Comparison of ENCODE assay signal across 9 cellular contexts in the genomic region with DNA sequence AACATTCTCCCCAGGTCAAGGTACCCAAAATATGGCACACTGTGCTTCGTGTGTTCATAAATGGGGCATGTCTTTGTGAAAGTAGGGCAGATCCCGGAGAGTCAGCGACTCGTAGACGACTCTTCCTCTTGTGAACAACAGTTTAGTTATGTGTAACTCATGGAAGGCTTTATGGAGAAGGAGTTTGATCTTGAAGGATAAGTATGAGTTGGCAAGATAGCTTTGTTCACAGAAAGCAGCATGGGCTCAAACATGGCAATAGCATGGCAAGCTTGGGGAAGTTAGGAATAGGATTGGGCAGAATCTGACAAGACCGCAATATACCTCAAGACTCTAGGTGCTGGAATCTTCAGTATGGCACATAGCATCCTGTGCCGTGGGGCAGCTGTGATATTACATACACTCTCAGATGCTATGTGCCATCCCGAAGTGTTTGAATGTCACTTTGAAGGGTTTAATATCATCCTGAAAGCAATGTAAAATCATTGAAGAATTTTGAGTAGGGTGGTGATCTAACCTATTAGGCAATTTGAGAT. TPM values are rescaled to one million over a fixed set of nuclear protein-coding genes. Genes with fewer than 3 reads are reported as not detected.
DNase-seq lines count a peak whose midpoint lies in the region; ATAC-seq and TF ChIP-seq lines count a peak whose summit lies in the region.
"Not testable (repeated sequence)": the region's sequence is repeated elsewhere in the genome, so short reads cannot be mapped to it uniquely, and the experiment has no call there.
"Had no signal": no experiment of that assay in that cellular context is flagged by ENCODE, and none has a peak within 500 bp of the region (broad histone marks: within the 10 kb centered on the region; RNA-seq: fewer than 3 reads in every experiment).

No MANE protein-coding gene starts in this region.

- not testable (repeated sequence) for H3K79me2 ChIP-seq in PC-9 (ENCODE audit: low read depth)

- H3K27me3 ChIP-seq in PC-9 (ENCODE audit: insufficient read depth, low read depth); neutrophil: not testable (repeated sequence)

- POLR2A ChIA-PET in PC-9 (lab: Charles Lee; ENCODE audit: unreplicated experiment); activated CD4-positive, alpha-beta T cell treated with anti-CD3 and anti-CD28 coated beads for 36 hours (lab: Charles Lee): not testable (repeated sequence)

- not testable (repeated sequence) for H3K9me2 ChIP-seq in PC-9 (ENCODE audit: insufficient read depth)

- TF ChIP-seq CTCF in PC-9 (conservative IDR thresholded peaks at IDR 0.05) (peak; percentile 1; the same call in 1 of the 2 replicates), chondrocyte (IDR thresholded peaks at IDR 0.05) (peak; percentile 37)
- TF ChIP-seq CTCF in neutrophil (IDR thresholded peaks at IDR 0.05), result not testable (repeated sequence)

- H3K36me3 ChIP-seq in PC-9 (ENCODE audit: low read depth); neutrophil: not testable (repeated sequence)

- not testable (repeated sequence) for H3K4me1 Mint-ChIP-seq in activated CD4-positive, alpha-beta T cell treated with anti-CD3 and anti-CD28 coated beads for 36 hours; chondrocyte (ENCODE audit: low read depth)
- H3K4me1 Mint-ChIP-seq in immature natural killer cell, result peaks cover 30 to 47% of the 10 kb centered on the region in 2 donors

- not testable (repeated sequence) for H3K9me3 Mint-ChIP-seq in activated CD4-positive, alpha-beta T cell treated with anti-CD3 and anti-CD28 coated beads for 36 hours (ENCODE audit: low read depth); chondrocyte (ENCODE audit: low read depth); immature natural killer cell

- peak; percentile 2 for DNase-seq in GM04503 (ENCODE audit: low read depth)
- DNase-seq in PC-9; activated CD4-positive, alpha-beta T cell treated with anti-CD3 and anti-CD28 coated beads for 36 hours; chondrocyte (ENCODE audit: low spot score); immature natural killer cell: not testable (repeated sequence)

- H3K9me3 ChIP-seq in PC-9 (ENCODE audit: insufficient read depth, low read depth); neutrophil: not testable (repeated sequence)

- H3K27ac Mint-ChIP-seq in activated CD4-positive, alpha-beta T cell treated with anti-CD3 and anti-CD28 coated beads for 36 hours; chondrocyte (ENCODE audit: unreplicated experiment): not testable (repeated sequence)
- peak overlapping the region; percentile 12 to 84 (median 71) for H3K27ac Mint-ChIP-seq in immature natural killer cell

- H3K27ac ChIP-seq in PC-9, result not testable (repeated sequence)
- peak overlapping the region; percentile 55 for H3K27ac ChIP-seq in neutrophil

- not testable (repeated sequence) for H3K4me1 ChIP-seq in PC-9 (replicated peaks; ENCODE audit: insufficient read depth)
- H3K4me1 ChIP-seq in neutrophil (ENCODE audit: control insufficient read depth in 1 of 2, insufficient read depth in 1 of 2, low read depth in 1 of 2, low read length in 1 of 2), result peaks cover 36 to 47% of the 10 kb centered on the region in 2 experiments

- ATAC-seq in HG03342 (IDR thresholded peaks at IDR 0.05; ENCODE audit: unreplicated experiment), result peak; percentile 8
- peak; percentile 12 for ATAC-seq in activated CD4-positive, alpha-beta T cell treated with anti-CD3 and anti-CD28 coated beads for 36 hours

- not testable (repeated sequence) for H4K20me1 ChIP-seq in PC-9 (ENCODE audit: insufficient read depth)

- H3K27me3 Mint-ChIP-seq in activated CD4-positive, alpha-beta T cell treated with anti-CD3 and anti-CD28 coated beads for 36 hours; immature natural killer cell (ENCODE audit: low read depth in 3 of 3): not testable (repeated sequence)
- H3K27me3 Mint-ChIP-seq in chondrocyte (ENCODE audit: low read depth), result peaks cover 29% of the 10 kb centered on the region

- H2AFZ ChIP-seq in PC-9, result peak overlapping the region; percentile 67; the same call in 1 of the 2 replicates

- intact Hi-C loops in PC-9 (cut with micrococcal nuclease; ENCODE audit: unreplicated experiment), result loop anchor here (5.0 kb wide), 1 partner anchor 86 kb away; no protein-coding TSS in a partner anchor
- intact Hi-C loops in activated CD4-positive, alpha-beta T cell treated with anti-CD3 and anti-CD28 coated beads for 36 hours (cut with DNase I, micrococcal nuclease), result loop anchor here (10.0 kb wide), 2 partner anchors 82 to 88 kb away; no protein-coding TSS in a partner anchor

- H3K4me3 Mint-ChIP-seq in activated CD4-positive, alpha-beta T cell treated with anti-CD3 and anti-CD28 coated beads for 36 hours; chondrocyte (ENCODE audit: unreplicated experiment): not testable (repeated sequence)
- peak overlapping the region in 4 of 5 donors; percentile 31 to 66 (median 64) for H3K4me3 Mint-ChIP-seq in immature natural killer cell

- CTCF ChIA-PET in PC-9 (lab: Charles Lee); activated CD4-positive, alpha-beta T cell treated with anti-CD3 and anti-CD28 coated beads for 36 hours (lab: Charles Lee): not testable (repeated sequence)

- not testable (repeated sequence) for H3F3A ChIP-seq in PC-9 (ENCODE audit: insufficient read depth, low read depth)

- H3K4me3 ChIP-seq in PC-9 (peak overlapping the region; percentile 20; the same call in 1 of the 2 replicates), neutrophil (ENCODE audit: low read depth in 1 of 2, low read length in 1 of 2) (peak overlapping the region in 1 of 2 experiments; percentile 30)

- H3K36me3 Mint-ChIP-seq in activated CD4-positive, alpha-beta T cell treated with anti-CD3 and anti-CD28 coated beads for 36 hours (ENCODE audit: low read depth); chondrocyte (ENCODE audit: low read depth); immature natural killer cell: not testable (repeated sequence)

- H3K4me2 ChIP-seq in PC-9, result peak overlapping the region; percentile 49

- BruUV-seq in PC-9 (replicated peaks; lab: Mats Ljungman, UMichigan), result not testable (repeated sequence)

RNA-seq across cellular contexts. Expression of a gene that starts 16.9 kb away (rescaled TPM):
- total RNA-seq in PC-9 (2021) (not detected in 2 replicates), chondrocyte (not detected in 3 replicates)
- total RNA-seq in activated CD4-positive, alpha-beta T cell treated with anti-CD3 and anti-CD28 coated beads for 36 hours, result not detected
- 1,000 to 10,000 TPM in 2 of 3 donors, 100 to 1,000 TPM in 1; 491 to 1,637 (median 1,471) TPM for polyA plus RNA-seq in immature natural killer cell
- total RNA-seq: HT1080, MCF 10A had no signal

RNA-seq across cellular contexts. Expression of a gene that starts 42.2 kb away (rescaled TPM):
- total RNA-seq in PC-9 (2021) (0.28 and 0.30 TPM in 2 replicates), chondrocyte (0.75 to 1.0 TPM in 2 of 3 replicates, not detected in the other)
- under 1 TPM; 0.11 to 0.14 TPM for total RNA-seq in activated CD4-positive, alpha-beta T cell treated with anti-CD3 and anti-CD28 coated beads for 36 hours
- 1 to 10 TPM in 2 of 3 donors, under 1 TPM in 1; 0.61 to 8.8 (median 6.9) TPM for polyA plus RNA-seq in immature natural killer cell
